ENCODE assay signal across 8 cellular contexts in genomic region chr7:1569833-1570632, GRCh38. TPM values are rescaled to one million over a fixed set of nuclear protein-coding genes. Genes with fewer than 3 reads are reported as not detected.
DNase-seq lines count a peak whose midpoint lies in the region; ATAC-seq and TF ChIP-seq lines count a peak whose summit lies in the region.

PSMG3 (minus strand) TSS chr7:1570032; CDS start chr7:1569339, 693 bp downstream.

- POLR2A ChIA-PET in AG04450 (lab: Yijun Ruan, JAX): no interaction called here
- POLR2A ChIA-PET in WTC11 (lab: Charles Lee): interaction anchor here (1.0 kb wide), 1 partner anchor 14 kb away, joined by 3 read pairs; the partner anchor contains the start of gene TMEM184A

- peak within 1 kb of the TSS; percentile 87 for H3K4me3 ChIP-seq in AG04450 (ENCODE audit: low read depth, low read length)
- H3K4me3 ChIP-seq in cardiac fibroblast (replicated peaks in 1 of 2; ENCODE audit: low read depth in 2 of 2, low read length in 2 of 2): peak within 1 kb of the TSS; percentile 90

- peaks cover 23% of the 10 kb centered on the region for H3K4me1 Mint-ChIP-seq in WTC11

- peak within 1 kb of the TSS; percentile 94 for H3K27ac ChIP-seq in AG04450 (ENCODE audit: low read depth, low read length)

- CTCF ChIA-PET in AG04450 (lab: Charles Lee) (interaction anchor here (0.8 kb wide), 1 partner anchor 9 kb away, joined by 3 read pairs; no protein-coding TSS in a partner anchor), WTC11 (lab: Charles Lee) (interaction anchor here (0.7 to 0.8 kb wide), 2 partner anchors 15 to 47 kb away, joined by 3 read pairs; no protein-coding TSS in a partner anchor)

- no peaks in the 10 kb centered on the region for H3K9me3 Mint-ChIP-seq in WTC11

- TF ChIP-seq CTCF in AG04450 (IDR thresholded peaks at IDR 0.05; ENCODE audit: low read depth, low read length) (peak; percentile 44), WTC11 (IDR thresholded peaks at IDR 0.05) (no peak), cardiac fibroblast (IDR thresholded peaks at IDR 0.05; ENCODE audit: low read depth, low read length) (peak; percentile 27)

- no peaks in the 10 kb centered on the region for H3K27me3 Mint-ChIP-seq in WTC11 (ENCODE audit: low read depth)

- H3K36me3 Mint-ChIP-seq in WTC11: peaks cover 15% of the 10 kb centered on the region

- no peaks in the 10 kb centered on the region for H3K27me3 ChIP-seq in AG04450 (ENCODE audit: control insufficient read depth, insufficient read depth, low read length)

- DNase-seq in AG04450 (ENCODE audit: low read depth, low spot score) (peak; percentile 67), NCI-H2227 (lab: John Stamatoyannopoulos, UW; ENCODE audit: unreplicated experiment) (peak; percentile 94), WTC11 (ENCODE audit: low spot score) (peak; percentile 82), cardiac fibroblast (ENCODE audit: low read depth in 2 of 2) (peak; percentile 90 to 93), iris pigment epithelial cell (ENCODE audit: low read depth) (peak; percentile 95)
- peak; percentile 82 to 86 for DNase-seq in stimulated activated CD4-positive, alpha-beta T cell treated with anti-CD3 and anti-CD28 coated beads, Interleukin-12 subunit alpha, Interleukin-12 subunit beta, amount 100 ng/mL, for 24 hours (ENCODE audit: low read depth in 2 of 2)

- no peaks in the 10 kb centered on the region; the same call in 1 of the 2 replicates for H3K9me3 ChIP-seq in AG04450 (ENCODE audit: control insufficient read depth, insufficient read depth, low read length)

- peak; percentile 89 for ATAC-seq in GM18868 (IDR thresholded peaks at IDR 0.05; ENCODE audit: unreplicated experiment)
- peak; percentile 90 for ATAC-seq in HG03103 (IDR thresholded peaks at IDR 0.05; ENCODE audit: low read depth, unreplicated experiment)
- peak; percentile 73 for ATAC-seq in WTC11

- peak within 1 kb of the TSS; percentile 81; the same call in 1 of the 2 replicates for H3K27ac Mint-ChIP-seq in WTC11

- H3K4me3 Mint-ChIP-seq in WTC11: peak within 1 kb of the TSS; percentile 81

TF ChIP-seq in WTC11, 78 proteins besides CTCF, POLR2A, EP300 and RAD21 (continues in another document):
- TF ChIP-seq E2F5 (CRISPR knock-in tag; IDR thresholded peaks at IDR 0.05) (0 out of 2 replicates have a peak, but pooled peaks have one; percentile 49), FOXP1 (CRISPR knock-in tag; IDR thresholded peaks at IDR 0.05; ENCODE audit: borderline replicate concordance) (peak; percentile 74), GTF2I (CRISPR knock-in tag; conservative IDR thresholded peaks at IDR 0.05) (no peak), ELF4 (CRISPR knock-in tag; IDR thresholded peaks at IDR 0.05; ENCODE audit: low read depth) (0 out of 2 replicates have a peak, but pooled peaks have one; percentile 21), TCF7 (CRISPR knock-in tag; IDR thresholded peaks at IDR 0.05; ENCODE audit: low read depth) (no peak), SP1 (CRISPR knock-in tag; conservative IDR thresholded peaks at IDR 0.05) (peak; percentile 82; the same call in 1 of the 2 replicates), MYBL2 (CRISPR knock-in tag; IDR thresholded peaks at IDR 0.05) (peak; percentile 76; the same call in 1 of the 2 replicates), NR1H2 (CRISPR knock-in tag; IDR thresholded peaks at IDR 0.05) (no peak), FOXP4 (CRISPR knock-in tag; IDR thresholded peaks at IDR 0.05) (peak; percentile 43; the same call in 1 of the 2 replicates), CBFB (CRISPR knock-in tag; IDR thresholded peaks at IDR 0.05; ENCODE audit: low read depth) (no peak), SOX15 (CRISPR knock-in tag; IDR thresholded peaks at IDR 0.05) (no peak), HMGXB4 (CRISPR knock-in tag; IDR thresholded peaks at IDR 0.05) (peak; percentile 86; the same call in 1 of the 2 replicates), ZNF423 (CRISPR knock-in tag; IDR thresholded peaks at IDR 0.05) (peak; percentile 64), IRF1 (CRISPR knock-in tag; IDR thresholded peaks at IDR 0.05) (no peak), TEAD1 (CRISPR knock-in tag; IDR thresholded peaks at IDR 0.05) (0 out of 2 replicates have a peak, but pooled peaks have one; percentile 42), RELA (CRISPR knock-in tag; IDR thresholded peaks at IDR 0.05; ENCODE audit: borderline replicate concordance) (no peak), ZBTB43 (CRISPR knock-in tag; IDR thresholded peaks at IDR 0.05) (no peak), ZNF232 (CRISPR knock-in tag; IDR thresholded peaks at IDR 0.05) (peak; percentile 21; the same call in 1 of the 2 replicates), ETV6 (CRISPR knock-in tag; IDR thresholded peaks at IDR 0.05) (peak; percentile 78), GABPB1 (CRISPR knock-in tag; IDR thresholded peaks at IDR 0.05) (no peak; the same call in 1 of the 2 replicates), CREM (CRISPR knock-in tag; IDR thresholded peaks at IDR 0.05) (peak; percentile 17; the same call in 1 of the 2 replicates), MAX (CRISPR knock-in tag; IDR thresholded peaks at IDR 0.05) (peak; percentile 44; the same call in 1 of the 2 replicates), ESRRA (CRISPR knock-in tag; IDR thresholded peaks at IDR 0.05; ENCODE audit: borderline replicate concordance) (peak; percentile 45; the same call in 1 of the 2 replicates)

RNA-seq across cellular contexts. Expression of gene PSMG3, which starts in this region (rescaled TPM):
- 31.1 and 33.4 TPM in 2 replicates for polyA plus RNA-seq in AG04450 (2011; rRNA removed)
- 11.4 and 14.8 TPM in 2 replicates for polyA minus RNA-seq in AG04450 (2011; rRNA and poly(A)+ RNA removed)
- 33.3 to 50.7 TPM (median 45.9 TPM) in 3 replicates for total RNA-seq in WTC11 (2021)

Comparison
In these comparisons a context has a peak if more than half of its experiments do, and no peak if none do; other contexts are left out.
1. Peak in every context shown above with its lines: DNase-seq, ATAC-seq, H3K4me3 ChIP-seq and H3K27ac ChIP-seq.